23 cellular contexts compared by ENCODE assay signal in the genomic region with DNA sequence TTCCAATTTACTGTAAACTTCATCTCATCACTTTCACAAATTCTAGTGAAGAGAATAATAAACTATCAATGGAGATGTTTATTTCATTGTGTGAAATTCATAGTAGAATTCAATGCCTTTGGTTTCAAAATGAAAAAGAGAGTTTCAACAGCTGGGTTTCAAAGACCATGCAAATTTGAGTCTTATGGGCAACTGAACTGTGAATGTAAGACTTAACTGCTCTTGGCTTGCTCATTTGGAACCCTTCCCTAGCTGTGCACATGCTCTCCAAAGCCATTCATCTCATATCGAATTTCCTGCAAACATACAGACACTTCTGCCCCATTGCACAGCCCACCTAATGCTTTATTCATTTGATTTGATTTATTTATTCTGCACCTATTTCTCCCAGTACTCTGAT.
DNase-seq lines count a peak whose midpoint lies in the region; ATAC-seq and TF ChIP-seq lines count a peak whose summit lies in the region.
"Had no signal": no experiment of that assay in that cellular context is flagged by ENCODE, and none has a peak within 500 bp of the region (broad histone marks: within the 10 kb centered on the region; RNA-seq: fewer than 3 reads in every experiment).

No MANE protein-coding gene starts in this region.

- DNase-seq in NCI-H1092 treated with DMSO at 0.1 percent for 48 hours (lab: John Stamatoyannopoulos, UW) = peak; percentile 94
- DNase-seq in NCI-H446 treated with DMSO at 0.1 percent for 48 hours (lab: John Stamatoyannopoulos, UW) = peak; percentile 93
- no peak for DNase-seq in foreskin fibroblast
- no peak for DNase-seq in H4 (ENCODE audit: low spot score)
- DNase-seq: C1 segment of cervical spinal cord; Caco-2; CD4-positive, alpha-beta memory T cell; GOT3; HCEC 1CT; IMR-90; KG1; MG63; NCI-H1417 treated with DMSO at 0.1 percent for 48 hours; NCI-H187; NCI-H2227 treated with DMSO at 0.1 percent for 48 hours; NCI-H510A treated with DMSO at 0.1 percent for 48 hours; SHP77; T-cell had no signal

- H3K36me3 Mint-ChIP-seq in nephron (ENCODE audit: low read depth) = no peaks in the 10 kb centered on the region
- H3K36me3 Mint-ChIP-seq: CD4-positive, alpha-beta memory T cell; T-cell had no signal

- peak overlapping the region in 2 of 3 experiments; percentile 6 to 13 for H3K27ac Mint-ChIP-seq in nephron
- H3K27ac Mint-ChIP-seq: CD4-positive, alpha-beta memory T cell; T-cell; T-helper 2 cell treated with Interferon-gamma antibody and Interleukin-4, amounts not matched to agents 5 μg/mL and 100 μg/mL, for 36 hours had no signal

- no peak overlapping the region for H3K4me3 Mint-ChIP-seq in nephron
- H3K4me3 Mint-ChIP-seq: CD4-positive, alpha-beta memory T cell; T-cell; T-helper 2 cell treated with Interferon-gamma antibody and Interleukin-4, amounts not matched to agents 5 μg/mL and 100 μg/mL, for 36 hours had no signal

- H3K27me3 Mint-ChIP-seq in nephron (ENCODE audit: low read depth) = no peaks in the 10 kb centered on the region
- H3K27me3 Mint-ChIP-seq: CD4-positive, alpha-beta memory T cell; T-cell had no signal

- H3K9me3 Mint-ChIP-seq in nephron = no peaks in the 10 kb centered on the region
- H3K9me3 Mint-ChIP-seq: T-helper 2 cell treated with Interferon-gamma antibody and Interleukin-4, amounts not matched to agents 5 μg/mL and 100 μg/mL, for 36 hours had no signal

- no peak overlapping the region for H3K4me3 ChIP-seq in foreskin fibroblast (ENCODE audit: low read depth in 1 of 2, low read length in 2 of 2)
- H3K4me3 ChIP-seq: GM12878, MG63 had no signal

- peaks cover 19% of the 10 kb centered on the region for H3K4me1 Mint-ChIP-seq in nephron
- H3K4me1 Mint-ChIP-seq: CD4-positive, alpha-beta memory T cell; T-cell had no signal

- ATAC-seq in GM21390 (IDR thresholded peaks at IDR 0.05; ENCODE audit: unreplicated experiment) = peak; percentile 68
- ATAC-seq in HG03469 (IDR thresholded peaks at IDR 0.05; ENCODE audit: unreplicated experiment) = no peak
- ATAC-seq: GM12878, T-cell had no signal

- TF ChIP-seq CTCF in nephron (IDR thresholded peaks at IDR 0.05; ENCODE audit: unreplicated experiment in 3 of 3) (no peak), foreskin fibroblast (IDR thresholded peaks at IDR 0.05; ENCODE audit: low read depth, low read length) (no peak)

Comparison
In these comparisons a context has a peak if more than half of its experiments do, and no peak if none do; other contexts are left out.
1. DNase-seq: peak in NCI-H1092 treated with DMSO at 0.1 percent for 48 hours (single experiment) and NCI-H446 treated with DMSO at 0.1 percent for 48 hours (single experiment); none in foreskin fibroblast (0 of 2) and H4 (single experiment).